In the genomic region with DNA sequence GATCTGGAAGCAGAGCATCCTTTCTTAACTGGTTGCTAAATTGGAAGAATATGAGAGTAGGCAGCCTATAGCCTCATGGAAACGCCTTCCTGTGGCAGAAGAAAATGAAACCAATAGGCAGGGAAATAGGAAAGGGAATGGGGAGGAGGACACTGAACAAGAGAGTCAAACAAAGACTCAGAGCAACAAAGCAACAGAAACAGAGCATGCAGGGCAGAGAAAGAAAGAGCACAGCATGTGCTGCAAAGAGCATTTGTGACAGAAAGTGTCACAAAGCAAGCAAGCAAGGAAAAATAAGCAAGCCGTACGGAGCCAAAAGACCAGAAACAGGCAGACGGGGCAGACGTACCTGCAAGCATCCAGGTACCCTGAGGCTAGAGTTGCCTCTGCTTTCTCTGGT, we compare ENCODE assay signal across 20 cellular contexts.
DNase-seq lines count a peak whose midpoint lies in the region; ATAC-seq and TF ChIP-seq lines count a peak whose summit lies in the region.
"Had no signal": no experiment of that assay in that cellular context is flagged by ENCODE, and none has a peak within 500 bp of the region (broad histone marks: within the 10 kb centered on the region; RNA-seq: fewer than 3 reads in every experiment).

No MANE protein-coding gene starts in this region.

- H3K4me3 ChIP-seq in CD8-positive, alpha-beta T cell (ENCODE audit: low read depth, low read length), result no peak overlapping the region
- H3K4me3 ChIP-seq in dorsolateral prefrontal cortex (peak overlapping the region in 29 of 59 donors; percentile 3 to 51 (median 25)), neuronal stem cell (ENCODE audit: low read length in 2 of 2) (no peak overlapping the region)
- H3K4me3 ChIP-seq: heart right ventricle, prostate gland, testis, vagina had no signal

- H3K9ac ChIP-seq in H9 (ENCODE audit: extremely low read depth, insufficient read length, low read length) (no peak overlapping the region), neuronal stem cell (ENCODE audit: low read depth, low read length, poor library complexity) (no peak overlapping the region)

- H3K18ac ChIP-seq in H9 (ENCODE audit: insufficient read length, low read depth, low read length), result no peak overlapping the region
- H3K18ac ChIP-seq in neuronal stem cell (ENCODE audit: low read length), result no peak overlapping the region

- no peaks in the 10 kb centered on the region for H3K27me3 ChIP-seq in CD8-positive, alpha-beta T cell (ENCODE audit: insufficient read depth, low read length)
- H3K27me3 ChIP-seq in H9 (ENCODE audit: insufficient read depth, low read length) (no peaks in the 10 kb centered on the region), dorsolateral prefrontal cortex (no peaks in the 10 kb centered on the region), neuronal stem cell (ENCODE audit: control insufficient read depth in 3 of 3, insufficient read depth in 3 of 3, low read depth in 1 of 3, low read length in 3 of 3) (no peaks in the 10 kb centered on the region)
- H3K27me3 ChIP-seq: heart right ventricle, testis, vagina had no signal

- peaks cover 59% of the 10 kb centered on the region for H3K4me1 Mint-ChIP-seq in CD8-positive, alpha-beta T cell (ENCODE audit: low read depth)
- peaks cover 11 to 12% of the 10 kb centered on the region in 2 experiments for H3K4me1 Mint-ChIP-seq in H9

- H3K9me3 Mint-ChIP-seq in CD8-positive, alpha-beta T cell, result no peaks in the 10 kb centered on the region
- H3K9me3 Mint-ChIP-seq in H9, result no peaks in the 10 kb centered on the region
- H3K9me3 Mint-ChIP-seq: dendritic cell treated with granulocyte-macrophage colony-stimulating factor and Interleukin-4, amounts not matched to agents 40 ng/mL and 50 ng/mL, for 4 days had no signal

- H3K36me3 Mint-ChIP-seq in CD8-positive, alpha-beta T cell, result peaks cover 53% of the 10 kb centered on the region
- peaks cover 2 to 6% (median 5%) of the 10 kb centered on the region in 3 experiments; a peak in 5 of 7 replicates for H3K36me3 Mint-ChIP-seq in H9 (ENCODE audit: insufficient read depth in 1 of 3, low read depth in 3 of 3)

- no peak overlapping the region for H3K4me2 ChIP-seq in H9 (ENCODE audit: insufficient read depth, insufficient read length, low read length)
- H3K4me2 ChIP-seq in neuronal stem cell (ENCODE audit: insufficient read depth, low read length, poor library complexity, severe bottlenecking), result no peak overlapping the region

- no peak overlapping the region for H3K4me3 Mint-ChIP-seq in CD8-positive, alpha-beta T cell
- no peak overlapping the region for H3K4me3 Mint-ChIP-seq in H9
- H3K4me3 Mint-ChIP-seq: activated CD8-positive, alpha-beta memory T cell treated with anti-CD3 and anti-CD28 coated beads, Interleukin-2, amount 10 ng/mL, durations not matched to agents 7 days and 5 days; dendritic cell treated with granulocyte-macrophage colony-stimulating factor and Interleukin-4, amounts not matched to agents 40 ng/mL and 50 ng/mL, for 4 days had no signal

- no peak overlapping the region for H3K14ac ChIP-seq in H9 (ENCODE audit: insufficient read depth, low read length)
- no peak overlapping the region for H3K14ac ChIP-seq in neuronal stem cell (ENCODE audit: low read length)

- no peak overlapping the region for H4K91ac ChIP-seq in H9 (ENCODE audit: insufficient read length, low read depth, low read length)
- H4K91ac ChIP-seq in neuronal stem cell (ENCODE audit: low read depth, low read length, poor library complexity), result no peak overlapping the region

- H4K8ac ChIP-seq in H9 (replicated peaks; ENCODE audit: insufficient read length, low read depth, low read length) (no peak overlapping the region), neuronal stem cell (ENCODE audit: low read depth, low read length) (no peak overlapping the region)

- H2BK120ac ChIP-seq in H9 (ENCODE audit: low read depth, low read length, poor library complexity, severe bottlenecking), result no peak overlapping the region
- no peak overlapping the region for H2BK120ac ChIP-seq in neuronal stem cell (ENCODE audit: low read depth, low read length)

- H3K79me1 ChIP-seq in H9 (ENCODE audit: insufficient read depth, low read depth, low read length, poor library complexity, severe bottlenecking), result no peaks in the 10 kb centered on the region
- H3K79me1 ChIP-seq in neuronal stem cell (ENCODE audit: low read depth, low read length), result no peaks in the 10 kb centered on the region

- H3K56ac ChIP-seq in H9 (ENCODE audit: insufficient read length, low read depth, low read length), result no peak overlapping the region

- no CpG with 5 or more reads among the region's 5 CpGs for WGBS in H9 (ENCODE audit: extremely low coverage, insufficient read length, low lambda C conversion rate)
- WGBS in neuronal stem cell (ENCODE audit: extremely low coverage in 2 of 2, insufficient read length in 2 of 2, insufficient replicate concordance in 1 of 2), 2 donors, result no CpG with 5 or more reads among the region's 5 CpGs

- H3K79me2 ChIP-seq in H9 (ENCODE audit: insufficient read depth, low read length), result no peaks in the 10 kb centered on the region

- no peak overlapping the region for H2BK5ac ChIP-seq in H9 (ENCODE audit: insufficient read length, low read length)
- H2BK5ac ChIP-seq in neuronal stem cell (ENCODE audit: low read length), result no peak overlapping the region

- no peak overlapping the region for H2BK15ac ChIP-seq in H9 (ENCODE audit: low read depth, low read length)
- H2BK15ac ChIP-seq in neuronal stem cell (ENCODE audit: low read length), result no peak overlapping the region

- H3T11ph ChIP-seq in H9 (ENCODE audit: low read length), result no peak overlapping the region

- DNase-seq in CD8-positive, alpha-beta T cell, result no peak
- DNase-seq in H9 (no peak), dorsolateral prefrontal cortex (no peak), neuronal stem cell (ENCODE audit: low spot score) (peak; percentile 29), cerebellar cortex (ENCODE audit: low spot score) (no peak), AG08396 (ENCODE audit: low spot score) (no peak)
- DNase-seq: activated CD8-positive, alpha-beta memory T cell treated with anti-CD3 and anti-CD28 coated beads, Interleukin-2, amount 10 ng/mL, durations not matched to agents 7 days and 5 days; AML-193; GOT3; heart right ventricle; NCI-H1092; NCI-H2029; NCI-H226; testis had no signal

- H2BK12ac ChIP-seq in H9 (ENCODE audit: insufficient read length, low read depth, low read length) (no peak overlapping the region), neuronal stem cell (ENCODE audit: low read length) (no peak overlapping the region)

- peaks cover 48% of the 10 kb centered on the region for H3K4me1 ChIP-seq in CD8-positive, alpha-beta T cell (ENCODE audit: insufficient read depth, low read length)
- no peaks in the 10 kb centered on the region; the same call in 1 of the 2 replicates for H3K4me1 ChIP-seq in H9 (ENCODE audit: insufficient read depth, low read length)
- peaks cover 7 to 9% of the 10 kb centered on the region in 2 donors for H3K4me1 ChIP-seq in neuronal stem cell (ENCODE audit: control insufficient read depth in 2 of 2, insufficient read depth in 1 of 2, low read depth in 1 of 2, low read length in 2 of 2)
- H3K4me1 ChIP-seq: prostate gland, testis, vagina had no signal

- H3K36me3 ChIP-seq in CD8-positive, alpha-beta T cell (ENCODE audit: insufficient read depth, low read length), result peaks cover 9% of the 10 kb centered on the region
- H3K36me3 ChIP-seq in neuronal stem cell (replicated peaks in 1 of 2; ENCODE audit: control insufficient read depth in 2 of 2, insufficient read depth in 2 of 2, low read length in 2 of 2), result peaks cover 2 to 39% of the 10 kb centered on the region in 2 donors
- H3K36me3 ChIP-seq: prostate gland had no signal

- POLR2A ChIA-PET in CD8-positive, alpha-beta T cell (lab: Charles Lee), result no interaction called here

- H2AK5ac ChIP-seq in H9 (ENCODE audit: insufficient read length, low read length) (no peak overlapping the region), neuronal stem cell (ENCODE audit: low read depth, low read length) (no peak overlapping the region)

- H2AFZ ChIP-seq in H9 (ENCODE audit: low read length), result no peak overlapping the region
- no peak overlapping the region for H2AFZ ChIP-seq in neuronal stem cell (ENCODE audit: low read length)

- no peaks in the 10 kb centered on the region for H3K9me3 ChIP-seq in CD8-positive, alpha-beta T cell (ENCODE audit: low read length)
- no peaks in the 10 kb centered on the region for H3K9me3 ChIP-seq in H9 (ENCODE audit: control insufficient read depth, low read depth, low read length)
- H3K9me3 ChIP-seq in neuronal stem cell (replicated peaks in 1 of 2; ENCODE audit: control insufficient read depth in 2 of 2, insufficient read depth in 1 of 2, low read depth in 1 of 2, low read length in 2 of 2), result no peaks in the 10 kb centered on the region
- H3K9me3 ChIP-seq: heart right ventricle, prostate gland, testis, vagina had no signal

- intact Hi-C loops in CD8-positive, alpha-beta T cell (cut with DNase I, micrococcal nuclease), result loop anchor here (2.0 to 10.0 kb wide), 6 partner anchors 15 to 283 kb away; partner anchors contain the start of gene FNIP1 (in 1 of the 2)
- intact Hi-C loops in dorsolateral prefrontal cortex (cut with DNase I), result no loop called here

- H4K20me1 ChIP-seq in H9 (ENCODE audit: control insufficient read depth, insufficient read depth, insufficient read length), result no peaks in the 10 kb centered on the region

- H3K23me2 ChIP-seq in H9 (ENCODE audit: insufficient read length, low read depth, low read length, poor library complexity, severe bottlenecking), result no peaks in the 10 kb centered on the region

- no peak overlapping the region for H3K27ac ChIP-seq in CD8-positive, alpha-beta T cell (ENCODE audit: low read depth, low read length)
- no peak overlapping the region for H3K27ac ChIP-seq in H9 (ENCODE audit: insufficient read length, low read depth, low read length)
- peak overlapping the region in 49 of 59 donors; percentile 1 to 78 (median 53) for H3K27ac ChIP-seq in dorsolateral prefrontal cortex
- H3K27ac ChIP-seq in neuronal stem cell (replicated peaks; ENCODE audit: low read length), result peak overlapping the region; percentile 23
- H3K27ac ChIP-seq: heart right ventricle, prostate gland, testis, vagina had no signal

- H3K23ac ChIP-seq in H9 (ENCODE audit: insufficient read length, low read depth, low read length), result no peak overlapping the region
- no peak overlapping the region for H3K23ac ChIP-seq in neuronal stem cell (ENCODE audit: low read depth, low read length, poor library complexity)

- no peak overlapping the region for H2BK20ac ChIP-seq in H9 (ENCODE audit: low read depth, low read length, poor library complexity, severe bottlenecking)

- H3K4ac ChIP-seq in H9 (ENCODE audit: low read depth, low read length), result no peak overlapping the region
- H3K4ac ChIP-seq in neuronal stem cell (ENCODE audit: low read length), result no peak overlapping the region

- H3K27me3 Mint-ChIP-seq in CD8-positive, alpha-beta T cell (ENCODE audit: low read depth), result no peaks in the 10 kb centered on the region
- no peaks in the 10 kb centered on the region for H3K27me3 Mint-ChIP-seq in H9 (ENCODE audit: low read depth)
- H3K27me3 Mint-ChIP-seq: activated CD8-positive, alpha-beta memory T cell treated with anti-CD3 and anti-CD28 coated beads, Interleukin-2, amount 10 ng/mL, durations not matched to agents 7 days and 5 days; dendritic cell treated with granulocyte-macrophage colony-stimulating factor and Interleukin-4, amounts not matched to agents 40 ng/mL and 50 ng/mL, for 4 days had no signal

- H4K5ac ChIP-seq in H9 (ENCODE audit: insufficient read length, low read depth, low read length), result no peak overlapping the region

- peak overlapping the region; percentile 82 for H3K27ac Mint-ChIP-seq in CD8-positive, alpha-beta T cell
- H3K27ac Mint-ChIP-seq in H9, result peak overlapping the region; percentile 0 to 37 (median 10); a peak in 4 of 7 replicates
- H3K27ac Mint-ChIP-seq: activated CD8-positive, alpha-beta memory T cell treated with anti-CD3 and anti-CD28 coated beads, Interleukin-2, amount 10 ng/mL, durations not matched to agents 7 days and 5 days; dendritic cell treated with granulocyte-macrophage colony-stimulating factor and Interleukin-4, amounts not matched to agents 40 ng/mL and 50 ng/mL, for 4 days had no signal

- no peak for TF ChIP-seq CTCF in CD8-positive, alpha-beta T cell (IDR thresholded peaks at IDR 0.05)
- TF ChIP-seq CTCF in H9 (conservative IDR thresholded peaks at IDR 0.05) (no peak), dorsolateral prefrontal cortex (IDR thresholded peaks at IDR 0.05 in 54 of 56, conservative IDR thresholded peaks at IDR 0.05 in 2 of 56; ENCODE audit: low read depth in 1 of 56, partially characterized antibody in 56 of 56) (peak in 1 of 56 donors; percentile 11)

- CTCF ChIA-PET in CD8-positive, alpha-beta T cell (lab: Charles Lee), result no interaction called here

- no peak for ATAC-seq in CD8-positive, alpha-beta T cell
- ATAC-seq in HG02678 (IDR thresholded peaks at IDR 0.05; ENCODE audit: unreplicated experiment), result no peak
- ATAC-seq: activated CD4-positive, CD25-positive, alpha-beta regulatory T cell treated with anti-CD3 and anti-CD28 coated beads, Interleukin-2, amount 50 U/mL, for 24 hours; activated CD8-positive, alpha-beta memory T cell treated with anti-CD3 and anti-CD28 coated beads, Interleukin-2, amount 10 ng/mL, durations not matched to agents 7 days and 5 days; heart right ventricle; left lobe of liver had no signal

Comparison
In these comparisons a context has a peak if more than half of its experiments do, and no peak if none do; other contexts are left out.
1. H3K27ac ChIP-seq: peak in dorsolateral prefrontal cortex (49 of 59) and neuronal stem cell (single experiment); none in CD8-positive, alpha-beta T cell (single experiment) and H9 (single experiment).
2. intact Hi-C loops: an anchor here in CD8-positive, alpha-beta T cell (2.0 to 10.0 kb wide); none called in dorsolateral prefrontal cortex.